Comparison of ENCODE assay signal across 35 cellular contexts in the genomic region with DNA sequence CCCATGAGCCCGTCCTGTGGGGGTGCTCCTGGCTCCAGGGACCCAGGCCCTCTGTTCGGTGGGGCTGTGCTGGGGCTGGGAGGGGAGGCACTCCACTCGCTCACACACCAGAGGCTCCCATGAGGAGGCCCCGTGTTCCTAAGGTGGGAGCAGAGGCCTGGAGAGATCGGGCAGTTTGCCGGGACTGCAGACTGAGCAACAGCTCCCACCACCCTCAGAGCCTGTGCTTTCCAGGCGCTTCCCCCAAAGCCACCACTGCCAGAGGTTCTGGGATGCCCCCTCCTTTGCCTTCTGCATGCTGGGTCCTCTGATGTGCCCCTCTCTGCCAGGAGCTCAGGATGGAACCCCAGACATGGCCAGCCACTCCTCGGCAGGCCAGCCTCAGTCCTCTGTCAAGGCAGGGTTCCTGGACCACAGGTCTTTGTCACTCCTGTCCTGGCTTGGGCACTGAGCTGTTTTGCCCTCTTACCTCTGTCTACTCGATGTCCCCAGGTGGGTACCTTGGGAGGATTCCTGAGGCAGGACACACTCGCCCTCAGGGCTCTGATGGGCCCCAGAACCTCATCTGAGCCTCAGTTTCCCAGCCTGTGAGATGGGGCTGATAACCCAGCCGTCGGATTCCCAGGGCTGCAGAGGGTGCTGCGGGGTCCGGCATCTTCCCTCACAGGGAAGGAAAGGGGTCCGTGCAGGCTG.
"Had no signal": no experiment of that assay in that cellular context is flagged by ENCODE, and none has a peak within 500 bp of the region (broad histone marks: within the 10 kb centered on the region; RNA-seq: fewer than 3 reads in every experiment).

No MANE protein-coding gene starts in this region.

- H3K4me1 Mint-ChIP-seq: activated CD4-positive, alpha-beta T cell treated with anti-CD3 and anti-CD28 coated beads for 36 hours had no signal

- H3K4me1 ChIP-seq: adrenal gland, body of pancreas, breast epithelium had no signal

- DNase-seq: activated B cell treated with CpG ODN at 0.5 μM for 24 hours; activated CD4-positive, alpha-beta T cell treated with anti-CD3 and anti-CD28 coated beads for 1 hour; activated CD4-positive, alpha-beta T cell treated with anti-CD3 and anti-CD28 coated beads for 36 hours; activated CD4-positive, alpha-beta T cell treated with anti-CD3 and anti-CD28 coated beads for 48 hours; activated CD4-positive, alpha-beta T cell treated with anti-CD3 and anti-CD28 coated beads, Interleukin-2, amount 10 ng/mL, durations not matched to agents 7 days and 5 days; activated CD4-positive, alpha-beta T cell treated with anti-CD3 and anti-CD28 coated beads, Interleukin-2, amount 50 U/mL, for 48 hours; activated CD8-positive, alpha-beta memory T cell treated with anti-CD3 and anti-CD28 coated beads, Interleukin-2, amount 50 U/mL, for 4 hours; activated CD8-positive, alpha-beta T cell treated with anti-CD3 and anti-CD28 coated beads for 36 hours; activated effector memory CD4-positive, alpha-beta T cell treated with anti-CD3 and anti-CD28 coated beads, Interleukin-2, amount 50 U/mL, for 16 hours; activated gamma-delta T cell treated with Interleukin-2 at 50 U/mL for 16 hours; activated naive CD4-positive, alpha-beta T cell; activated naive CD4-positive, alpha-beta T cell treated with anti-CD3 and anti-CD28 coated beads for 36 hours; activated naive CD4-positive, alpha-beta T cell treated with anti-CD3 and anti-CD28 coated beads, Interleukin-2, amount 50 U/mL, for 16 hours; activated naive CD8-positive, alpha-beta T cell treated with anti-CD3 and anti-CD28 coated beads for 36 hours; activated T-cell treated with anti-CD3 and anti-CD28 coated beads for 4 hours; activated T-cell treated with anti-CD3 and anti-CD28 coated beads, Interleukin-2, amount 50 U/mL, for 1 hour; activated T-cell treated with anti-CD3 and anti-CD28 coated beads, Interleukin-2, amount 50 U/mL, for 4 hours; activated T-cell treated with anti-CD3 and anti-CD28 coated beads, Interleukin-2, amount 50 U/mL, for 72 hours; adrenal gland; amniotic stem cell; body of pancreas; brain microvascular endothelial cell; central memory CD4-positive, alpha-beta T cell; T-helper 1 cell; T-helper 2 cell; T-helper 9 cell had no signal

- H3K36me3 Mint-ChIP-seq: activated naive CD4-positive, alpha-beta T cell treated with anti-CD3 and anti-CD28 coated beads, Interleukin-2, amount 50 U/mL, for 72 hours; activated naive CD8-positive, alpha-beta T cell treated with anti-CD3 and anti-CD28 coated beads for 36 hours had no signal

- H3K9me3 ChIP-seq: adrenal gland, body of pancreas, breast epithelium had no signal

- H3K4me3 Mint-ChIP-seq: activated B cell treated with CpG ODN at 0.5 μM for 24 hours; activated CD4-positive, alpha-beta T cell treated with anti-CD3 and anti-CD28 coated beads for 36 hours; activated CD4-positive, alpha-beta T cell treated with anti-CD3 and anti-CD28 coated beads, Interleukin-2, amount 10 ng/mL, durations not matched to agents 7 days and 5 days; activated CD8-positive, alpha-beta T cell treated with anti-CD3 and anti-CD28 coated beads for 36 hours; activated naive CD4-positive, alpha-beta T cell treated with anti-CD3 and anti-CD28 coated beads for 36 hours; activated naive CD8-positive, alpha-beta T cell treated with anti-CD3 and anti-CD28 coated beads for 36 hours; activated T-cell treated with anti-CD3 and anti-CD28 coated beads, Interleukin-2, amount 50 U/mL, for 4 hours; activated T-cell treated with anti-CD3 and anti-CD28 coated beads, Interleukin-2, amount 50 U/mL, for 72 hours; activated T-helper 1 cell treated with anti-CD3 and anti-CD28 coated beads, Interleukin-12 subunit alpha, Interleukin-12 subunit beta, Interleukin-2, Interleukin-4 antibody, amounts not matched to agents 30 ng/mL and 10 ng/mL and 1 ng/mL, durations not matched to agents 14 hours and 24 hours and 36 hours; activated T-helper 17 cell treated with anti-CD3 and anti-CD28 coated beads, Interleukin-2, amount 50 U/mL, for 72 hours; T-helper 1 cell treated with Interleukin-12 subunit alpha and Interleukin-12 subunit beta and Interleukin-4 antibody, amounts not matched to agents 30 μg/mL and 1 μg/mL, for 36 hours; T-helper 2 cell treated with Interferon-gamma antibody and Interleukin-4, amounts not matched to agents 5 μg/mL and 100 μg/mL, for 36 hours had no signal

- H3K27ac ChIP-seq: adrenal gland, body of pancreas, brain microvascular endothelial cell, breast epithelium, VCaP had no signal

- H3K4me3 ChIP-seq: adrenal gland, body of pancreas, breast epithelium had no signal

- H3K27ac Mint-ChIP-seq: activated B cell treated with CpG ODN at 0.5 μM for 24 hours; activated CD4-positive, alpha-beta T cell treated with anti-CD3 and anti-CD28 coated beads for 36 hours; activated CD4-positive, alpha-beta T cell treated with anti-CD3 and anti-CD28 coated beads, Interleukin-2, amount 10 ng/mL, durations not matched to agents 7 days and 5 days; activated CD8-positive, alpha-beta T cell treated with anti-CD3 and anti-CD28 coated beads for 36 hours; activated naive CD4-positive, alpha-beta T cell treated with anti-CD3 and anti-CD28 coated beads for 36 hours; activated naive CD4-positive, alpha-beta T cell treated with anti-CD3 and anti-CD28 coated beads, Interleukin-2, amount 50 U/mL, for 72 hours; activated naive CD8-positive, alpha-beta T cell treated with anti-CD3 and anti-CD28 coated beads for 36 hours; activated T-cell treated with anti-CD3 and anti-CD28 coated beads, Interleukin-2, amount 50 U/mL, for 72 hours; activated T-helper 1 cell treated with anti-CD3 and anti-CD28 coated beads, Interleukin-12 subunit alpha, Interleukin-12 subunit beta, Interleukin-2, Interleukin-4 antibody, amounts not matched to agents 30 ng/mL and 10 ng/mL and 1 ng/mL, durations not matched to agents 14 hours and 24 hours and 36 hours; activated T-helper 17 cell treated with anti-CD3 and anti-CD28 coated beads, Interleukin-2, amount 50 U/mL, for 72 hours; T-helper 1 cell treated with Interleukin-12 subunit alpha and Interleukin-12 subunit beta and Interleukin-4 antibody, amounts not matched to agents 30 μg/mL and 1 μg/mL, for 36 hours; T-helper 2 cell treated with Interferon-gamma antibody and Interleukin-4, amounts not matched to agents 5 μg/mL and 100 μg/mL, for 36 hours had no signal

- H3K36me3 ChIP-seq: adrenal gland, brain microvascular endothelial cell, breast epithelium had no signal

- FAIRE-seq: astrocyte, TTC549 had no signal

- H3K9me3 Mint-ChIP-seq: activated CD4-positive, alpha-beta T cell treated with anti-CD3 and anti-CD28 coated beads, Interleukin-2, amount 10 ng/mL, durations not matched to agents 7 days and 5 days; activated naive CD4-positive, alpha-beta T cell treated with anti-CD3 and anti-CD28 coated beads for 36 hours; activated naive CD4-positive, alpha-beta T cell treated with anti-CD3 and anti-CD28 coated beads, Interleukin-2, amount 50 U/mL, for 72 hours; activated naive CD8-positive, alpha-beta T cell treated with anti-CD3 and anti-CD28 coated beads for 36 hours; activated T-cell treated with anti-CD3 and anti-CD28 coated beads, Interleukin-2, amount 50 U/mL, for 4 hours; activated T-cell treated with anti-CD3 and anti-CD28 coated beads, Interleukin-2, amount 50 U/mL, for 72 hours; activated T-helper 1 cell treated with anti-CD3 and anti-CD28 coated beads, Interleukin-12 subunit alpha, Interleukin-12 subunit beta, Interleukin-2, Interleukin-4 antibody, amounts not matched to agents 30 ng/mL and 10 ng/mL and 1 ng/mL, durations not matched to agents 14 hours and 24 hours and 36 hours; activated T-helper 17 cell treated with anti-CD3 and anti-CD28 coated beads, Interleukin-2, amount 50 U/mL, for 72 hours; T-helper 1 cell treated with Interleukin-12 subunit alpha and Interleukin-12 subunit beta and Interleukin-4 antibody, amounts not matched to agents 30 μg/mL and 1 μg/mL, for 36 hours; T-helper 2 cell treated with Interferon-gamma antibody and Interleukin-4, amounts not matched to agents 5 μg/mL and 100 μg/mL, for 36 hours had no signal

- ATAC-seq: activated CD4-positive, alpha-beta T cell treated with anti-CD3 and anti-CD28 coated beads for 36 hours; activated CD8-positive, alpha-beta T cell treated with anti-CD3 and anti-CD28 coated beads for 36 hours; activated naive CD4-positive, alpha-beta T cell treated with anti-CD3 and anti-CD28 coated beads, Interleukin-2, amount 50 U/mL, for 72 hours; activated T-cell treated with anti-CD3 and anti-CD28 coated beads, Interleukin-2, amount 50 U/mL, for 4 hours; activated T-cell treated with anti-CD3 and anti-CD28 coated beads, Interleukin-2, amount 50 U/mL, for 72 hours; activated T-helper 17 cell treated with anti-CD3 and anti-CD28 coated beads, Interleukin-2, amount 50 U/mL, for 72 hours; body of pancreas had no signal

- H3K27me3 ChIP-seq: body of pancreas had no signal
